In the genomic region with DNA sequence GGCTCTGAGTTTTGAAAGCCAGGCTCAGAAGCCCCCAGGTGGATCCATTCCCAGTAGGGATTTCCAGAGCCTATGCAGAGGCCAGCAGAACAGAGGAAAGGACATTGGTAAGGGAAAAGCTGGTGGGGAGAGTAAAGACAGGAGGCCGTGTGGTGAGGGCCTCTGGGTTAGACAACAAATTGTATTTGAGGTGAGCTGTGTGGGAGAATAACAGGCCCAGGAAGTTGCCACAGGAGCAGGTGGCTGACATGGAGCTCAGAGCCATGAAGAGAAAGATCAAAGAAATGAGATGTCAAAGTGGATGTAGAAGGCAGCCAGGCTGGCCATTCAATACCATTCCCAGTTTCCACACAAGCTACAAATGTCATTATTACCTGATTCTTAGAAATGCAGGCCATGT, we compare ENCODE assay signal across 19 cellular contexts. TPM values are rescaled to one million over a fixed set of nuclear protein-coding genes. Genes with fewer than 3 reads are reported as not detected.
A peak's percentile ranks its signal among the peaks of the same experiment; 100 is the strongest.
DNase-seq lines count a peak whose midpoint lies in the region; ATAC-seq and TF ChIP-seq lines count a peak whose summit lies in the region.
"Had no signal": no experiment of that assay in that cellular context is flagged by ENCODE, and none has a peak within 500 bp of the region (broad histone marks: within the 10 kb centered on the region; RNA-seq: fewer than 3 reads in every experiment).

No MANE protein-coding gene starts in this region.

- H3K36me3 Mint-ChIP-seq in activated naive CD4-positive, alpha-beta T cell treated with anti-CD3 and anti-CD28 coated beads, Interleukin-2, amount 50 U/mL, for 24 hours, result peaks cover 4% of the 10 kb centered on the region
- peaks cover 70 to 96% (median 94%) of the 10 kb centered on the region in 3 experiments for H3K36me3 Mint-ChIP-seq in H9 (ENCODE audit: insufficient read depth in 1 of 3, low read depth in 3 of 3)
- peaks cover 60% of the 10 kb centered on the region for H3K36me3 Mint-ChIP-seq in activated T-helper 1 cell treated with anti-CD3 and anti-CD28 coated beads, Interleukin-12 subunit alpha, Interleukin-12 subunit beta, Interleukin-2, Interleukin-4 antibody, amounts not matched to agents 30 ng/mL and 10 ng/mL and 1 ng/mL, durations not matched to agents 14 hours and 24 hours and 36 hours (ENCODE audit: low read depth)

- H3K14ac ChIP-seq in H9 (ENCODE audit: insufficient read depth, low read length), result no peak overlapping the region

- no peak overlapping the region for H4K5ac ChIP-seq in H9 (ENCODE audit: insufficient read length, low read depth, low read length)

- peaks cover 6% of the 10 kb centered on the region for H3K79me1 ChIP-seq in H9 (ENCODE audit: insufficient read depth, low read depth, low read length, poor library complexity, severe bottlenecking)

- H3K4me1 ChIP-seq in H9 (ENCODE audit: insufficient read depth, low read length) (no peaks in the 10 kb centered on the region), osteoblast (ENCODE audit: insufficient read depth, low read length) (peaks cover 3% of the 10 kb centered on the region), esophagus squamous epithelium (no peaks in the 10 kb centered on the region)

- H3K36me3 ChIP-seq in osteoblast (ENCODE audit: insufficient read depth, low read length), result peaks cover 44% of the 10 kb centered on the region
- peaks cover 0 to 25% (median 0%) of the 10 kb centered on the region in 3 donors for H3K36me3 ChIP-seq in esophagus squamous epithelium

- H2AFZ ChIP-seq in H9 (ENCODE audit: low read length) (no peak overlapping the region), osteoblast (ENCODE audit: low read length) (peak overlapping the region; percentile 34)

- H3K27me3 ChIP-seq in H9 (ENCODE audit: insufficient read depth, low read length) (no peaks in the 10 kb centered on the region), osteoblast (ENCODE audit: insufficient read depth, low read length) (no peaks in the 10 kb centered on the region), esophagus squamous epithelium (no peaks in the 10 kb centered on the region)

- H3K9ac ChIP-seq in H9 (ENCODE audit: extremely low read depth, insufficient read length, low read length), result no peak overlapping the region

- H2BK120ac ChIP-seq in H9 (ENCODE audit: low read depth, low read length, poor library complexity, severe bottlenecking), result no peak overlapping the region

- H3K27ac ChIP-seq in H9 (ENCODE audit: insufficient read length, low read depth, low read length) (no peak overlapping the region), osteoblast (ENCODE audit: low read depth, low read length) (no peak overlapping the region), esophagus squamous epithelium (no peak overlapping the region)

- H4K91ac ChIP-seq in H9 (ENCODE audit: insufficient read length, low read depth, low read length), result no peak overlapping the region

- ATAC-seq in GM19455 (IDR thresholded peaks at IDR 0.05; ENCODE audit: unreplicated experiment), result no peak

- H3K4me3 ChIP-seq in osteoblast (ENCODE audit: insufficient read depth, low read length) (no peak overlapping the region), esophagus squamous epithelium (no peak overlapping the region)

- H3K4me2 ChIP-seq in H9 (ENCODE audit: insufficient read depth, insufficient read length, low read length), result no peak overlapping the region
- H3K4me2 ChIP-seq in osteoblast (ENCODE audit: insufficient read depth, low read length), result no peak overlapping the region

- no peak overlapping the region for H3T11ph ChIP-seq in H9 (ENCODE audit: low read length)

- H3K79me2 ChIP-seq in H9 (ENCODE audit: insufficient read depth, low read length), result no peaks in the 10 kb centered on the region; the same call in 1 of the 2 replicates
- H3K79me2 ChIP-seq in osteoblast (ENCODE audit: insufficient read depth, low read length), result peaks cover 13% of the 10 kb centered on the region

- DNase-seq in activated naive CD4-positive, alpha-beta T cell treated with anti-CD3 and anti-CD28 coated beads, Interleukin-2, amount 50 U/mL, for 16 hours, result no peak
- DNase-seq in H9 (no peak), osteoblast (ENCODE audit: insufficient read length, low spot score, missing footprints) (no peak), esophagus squamous epithelium (lab: John Stamatoyannopoulos, UW) (no peak)
- DNase-seq in activated T-helper 1 cell treated with anti-CD3 and anti-CD28 coated beads, Interleukin-12 subunit alpha, Interleukin-12 subunit beta, Interleukin-2, Interleukin-4 antibody, amounts not matched to agents 30 ng/mL and 10 ng/mL and 1 ng/mL, durations not matched to agents 14 hours and 24 hours and 36 hours (ENCODE audit: low spot score), result no peak
- DNase-seq: ACHN, C1 segment of cervical spinal cord, GDM1, KBM-7, MV-4-11, NCI-H1694 treated with DMSO at 0.1 percent for 48 hours, NCI-H2107, NCI-H2227 treated with DMSO at 0.1 percent for 48 hours, NCI-H510A treated with DMSO at 0.1 percent for 48 hours, NCI-H82, OCI-M1, Right ventricle myocardium superior had no signal

- H2BK12ac ChIP-seq in H9 (ENCODE audit: insufficient read length, low read depth, low read length), result no peak overlapping the region

- no peak overlapping the region for H2BK5ac ChIP-seq in H9 (ENCODE audit: insufficient read length, low read length)

- no peaks in the 10 kb centered on the region for H3K9me3 ChIP-seq in H9 (ENCODE audit: control insufficient read depth, low read depth, low read length)
- no peaks in the 10 kb centered on the region for H3K9me3 ChIP-seq in osteoblast (ENCODE audit: low read depth, low read length)
- H3K9me3 ChIP-seq in esophagus squamous epithelium, result no peaks in the 10 kb centered on the region

- peaks cover 5% of the 10 kb centered on the region for H3K4me1 Mint-ChIP-seq in activated naive CD4-positive, alpha-beta T cell treated with anti-CD3 and anti-CD28 coated beads, Interleukin-2, amount 50 U/mL, for 24 hours
- H3K4me1 Mint-ChIP-seq in H9, result peaks cover under 1 to 8% of the 10 kb centered on the region in 2 experiments; a peak in 3 of 4 replicates
- peaks cover 48% of the 10 kb centered on the region for H3K4me1 Mint-ChIP-seq in activated T-helper 1 cell treated with anti-CD3 and anti-CD28 coated beads, Interleukin-12 subunit alpha, Interleukin-12 subunit beta, Interleukin-2, Interleukin-4 antibody, amounts not matched to agents 30 ng/mL and 10 ng/mL and 1 ng/mL, durations not matched to agents 14 hours and 24 hours and 36 hours (ENCODE audit: low read depth)

- H2BK20ac ChIP-seq in H9 (ENCODE audit: low read depth, low read length, poor library complexity, severe bottlenecking), result no peak overlapping the region

- no peak overlapping the region for H3K18ac ChIP-seq in H9 (ENCODE audit: insufficient read length, low read depth, low read length)

- H4K20me1 ChIP-seq in H9 (ENCODE audit: control insufficient read depth, insufficient read depth, insufficient read length), result no peaks in the 10 kb centered on the region
- no peaks in the 10 kb centered on the region for H4K20me1 ChIP-seq in osteoblast (ENCODE audit: insufficient read depth, low read length)

- no peak for TF ChIP-seq POLR2A in esophagus squamous epithelium (IDR thresholded peaks at IDR 0.05)

- H2BK15ac ChIP-seq in H9 (ENCODE audit: low read depth, low read length), result no peak overlapping the region

- intact Hi-C loops in activated T-helper 1 cell treated with anti-CD3 and anti-CD28 coated beads, Interleukin-12 subunit alpha, Interleukin-12 subunit beta, Interleukin-2, Interleukin-4 antibody, amounts not matched to agents 30 ng/mL and 10 ng/mL and 1 ng/mL, durations not matched to agents 14 hours and 24 hours and 36 hours (cut with micrococcal nuclease), result no loop called here
- intact Hi-C loops in esophagus squamous epithelium (cut with DNase I), result no loop called here

- no peak overlapping the region for H3K56ac ChIP-seq in H9 (ENCODE audit: insufficient read length, low read depth, low read length)

- H3K23me2 ChIP-seq in H9 (ENCODE audit: insufficient read length, low read depth, low read length, poor library complexity, severe bottlenecking), result no peaks in the 10 kb centered on the region

- TF ChIP-seq CTCF in H9 (conservative IDR thresholded peaks at IDR 0.05) (no peak), osteoblast (IDR thresholded peaks at IDR 0.05; ENCODE audit: extremely low read depth, low read depth, low read length) (no peak), esophagus squamous epithelium (IDR thresholded peaks at IDR 0.05) (no peak)

- H3K4me3 Mint-ChIP-seq in activated naive CD4-positive, alpha-beta T cell treated with anti-CD3 and anti-CD28 coated beads, Interleukin-2, amount 50 U/mL, for 24 hours, result no peak overlapping the region
- no peak overlapping the region for H3K4me3 Mint-ChIP-seq in H9
- no peak overlapping the region for H3K4me3 Mint-ChIP-seq in activated T-helper 1 cell treated with anti-CD3 and anti-CD28 coated beads, Interleukin-12 subunit alpha, Interleukin-12 subunit beta, Interleukin-2, Interleukin-4 antibody, amounts not matched to agents 30 ng/mL and 10 ng/mL and 1 ng/mL, durations not matched to agents 14 hours and 24 hours and 36 hours

- no peak overlapping the region for H3K23ac ChIP-seq in H9 (ENCODE audit: insufficient read length, low read depth, low read length)

- no CpG with 5 or more reads among the region's 1 CpG for WGBS in H9 (ENCODE audit: extremely low coverage, insufficient read length, low lambda C conversion rate)
- WGBS in esophagus squamous epithelium, 2 donors, result 82 to 88% methylated on average over 1 of the region's 1 CpG

- peak overlapping the region; percentile 39 for H3K27ac Mint-ChIP-seq in activated naive CD4-positive, alpha-beta T cell treated with anti-CD3 and anti-CD28 coated beads, Interleukin-2, amount 50 U/mL, for 24 hours
- H3K27ac Mint-ChIP-seq in H9, result peak overlapping the region in 2 of 3 experiments; percentile 7 to 55; a peak in 2 of 7 replicates
- H3K27ac Mint-ChIP-seq in activated T-helper 1 cell treated with anti-CD3 and anti-CD28 coated beads, Interleukin-12 subunit alpha, Interleukin-12 subunit beta, Interleukin-2, Interleukin-4 antibody, amounts not matched to agents 30 ng/mL and 10 ng/mL and 1 ng/mL, durations not matched to agents 14 hours and 24 hours and 36 hours, result peak overlapping the region; percentile 26

- no peaks in the 10 kb centered on the region for H3K27me3 Mint-ChIP-seq in activated naive CD4-positive, alpha-beta T cell treated with anti-CD3 and anti-CD28 coated beads, Interleukin-2, amount 50 U/mL, for 24 hours
- no peaks in the 10 kb centered on the region for H3K27me3 Mint-ChIP-seq in H9 (ENCODE audit: low read depth)
- no peaks in the 10 kb centered on the region for H3K27me3 Mint-ChIP-seq in activated T-helper 1 cell treated with anti-CD3 and anti-CD28 coated beads, Interleukin-12 subunit alpha, Interleukin-12 subunit beta, Interleukin-2, Interleukin-4 antibody, amounts not matched to agents 30 ng/mL and 10 ng/mL and 1 ng/mL, durations not matched to agents 14 hours and 24 hours and 36 hours (ENCODE audit: insufficient read depth)

- H4K8ac ChIP-seq in H9 (replicated peaks; ENCODE audit: insufficient read length, low read depth, low read length), result no peak overlapping the region

- H3K9me3 Mint-ChIP-seq in activated naive CD4-positive, alpha-beta T cell treated with anti-CD3 and anti-CD28 coated beads, Interleukin-2, amount 50 U/mL, for 24 hours, result no peaks in the 10 kb centered on the region
- H3K9me3 Mint-ChIP-seq in H9, result no peaks in the 10 kb centered on the region
- no peaks in the 10 kb centered on the region for H3K9me3 Mint-ChIP-seq in activated T-helper 1 cell treated with anti-CD3 and anti-CD28 coated beads, Interleukin-12 subunit alpha, Interleukin-12 subunit beta, Interleukin-2, Interleukin-4 antibody, amounts not matched to agents 30 ng/mL and 10 ng/mL and 1 ng/mL, durations not matched to agents 14 hours and 24 hours and 36 hours

- no peak overlapping the region for H3K4ac ChIP-seq in H9 (ENCODE audit: low read depth, low read length)

- no peak overlapping the region for H2AK5ac ChIP-seq in H9 (ENCODE audit: insufficient read length, low read length)

RNA-seq across cellular contexts. Expression of gene BUB1, which starts 8.8 kb away (rescaled TPM):
- total RNA-seq in H9 (2021) (129 and 144 TPM in 2 replicates), osteoblast (4.7 and 7.1 TPM in 2 replicates), esophagus squamous epithelium (10 to 100 TPM in 2 of 4 donors, 1 to 10 TPM in 2; 4.9 to 26.5 (median 11.6) TPM)
- total RNA-seq in activated T-helper 1 cell treated with anti-CD3 and anti-CD28 coated beads, Interleukin-12 subunit alpha, Interleukin-12 subunit beta, Interleukin-2, Interleukin-4 antibody, amounts not matched to agents 30 ng/mL and 10 ng/mL and 1 ng/mL, durations not matched to agents 14 hours and 24 hours and 36 hours, result 56.1 and 61.9 TPM in 2 replicates
